Comparison of ENCODE assay signal across 15 cellular contexts in genomic region chrX:3184176-3184930, GRCh38.
DNase-seq lines count a peak whose midpoint lies in the region; ATAC-seq, FAIRE-seq and TF ChIP-seq lines count a peak whose summit lies in the region.
"Had no signal": no experiment of that assay in that cellular context is flagged by ENCODE, and none has a peak within 500 bp of the region (broad histone marks: within the 10 kb centered on the region; RNA-seq: fewer than 3 reads in every experiment).

No MANE protein-coding gene starts in this region.

- no peak overlapping the region for H3K4me3 Mint-ChIP-seq in astrocyte (ENCODE audit: unreplicated experiment)
- H3K4me3 Mint-ChIP-seq in CD8-positive, alpha-beta memory T cell = no peak overlapping the region
- H3K4me3 Mint-ChIP-seq: activated CD4-positive, alpha-beta memory T cell treated with anti-CD3 and anti-CD28 coated beads, Interleukin-2, amount 10 ng/mL, durations not matched to agents 7 days and 5 days; activated naive CD8-positive, alpha-beta T cell treated with anti-CD3 and anti-CD28 coated beads, Interleukin-2, amount 10 ng/mL, durations not matched to agents 7 days and 5 days; naive thymus-derived CD8-positive, alpha-beta T cell had no signal

- H2AFZ ChIP-seq in astrocyte (ENCODE audit: low read depth, low read length) (no peak overlapping the region), smooth muscle cell (ENCODE audit: low read depth) (peak overlapping the region; percentile 85)

- TF ChIP-seq CTCF in astrocyte (IDR thresholded peaks at IDR 0.05; ENCODE audit: insufficient read depth, low read depth, low read length) (no peak), smooth muscle cell (IDR thresholded peaks at IDR 0.05; ENCODE audit: borderline replicate concordance, insufficient read depth, poor library complexity, severe bottlenecking) (no peak)

- H3K27me3 ChIP-seq in astrocyte (ENCODE audit: insufficient read depth, low read length) (no peaks in the 10 kb centered on the region), smooth muscle cell (ENCODE audit: low read depth) (no peaks in the 10 kb centered on the region)
- H3K27me3 ChIP-seq in CD8-positive, alpha-beta memory T cell (ENCODE audit: insufficient read depth, low read length, poor library complexity, severe bottlenecking) = no peaks in the 10 kb centered on the region

- H4K20me1 ChIP-seq in astrocyte (ENCODE audit: insufficient read depth, low read length) (no peaks in the 10 kb centered on the region), smooth muscle cell (ENCODE audit: low read depth) (no peaks in the 10 kb centered on the region)

- H3K9me3 ChIP-seq in astrocyte (ENCODE audit: insufficient read depth, low read depth, low read length) = no peaks in the 10 kb centered on the region
- no peaks in the 10 kb centered on the region for H3K9me3 ChIP-seq in smooth muscle cell (replicated peaks; ENCODE audit: low read depth)
- H3K9me3 ChIP-seq in CD8-positive, alpha-beta memory T cell (ENCODE audit: low read length) = no peaks in the 10 kb centered on the region

- H3K27ac ChIP-seq in astrocyte (ENCODE audit: low read depth, low read length) = peak overlapping the region; percentile 47
- H3K27ac ChIP-seq in smooth muscle cell (ENCODE audit: low read depth) = peak overlapping the region; percentile 94
- H3K27ac ChIP-seq in CD8-positive, alpha-beta memory T cell (ENCODE audit: low read depth, low read length) = no peak overlapping the region

- H3K79me2 ChIP-seq in astrocyte (ENCODE audit: insufficient read depth, low read length) (no peaks in the 10 kb centered on the region), smooth muscle cell (ENCODE audit: low read depth) (no peaks in the 10 kb centered on the region)

- H3K36me3 Mint-ChIP-seq in astrocyte (ENCODE audit: low read depth, unreplicated experiment) = no peaks in the 10 kb centered on the region
- no peaks in the 10 kb centered on the region for H3K36me3 Mint-ChIP-seq in CD8-positive, alpha-beta memory T cell
- H3K36me3 Mint-ChIP-seq: activated naive CD8-positive, alpha-beta T cell treated with anti-CD3 and anti-CD28 coated beads, Interleukin-2, amount 10 ng/mL, durations not matched to agents 7 days and 5 days; naive thymus-derived CD8-positive, alpha-beta T cell had no signal

- H3K4me3 ChIP-seq in astrocyte (ENCODE audit: insufficient read depth, low read depth, low read length) = no peak overlapping the region
- peak overlapping the region; percentile 13 for H3K4me3 ChIP-seq in smooth muscle cell
- H3K4me3 ChIP-seq in CD8-positive, alpha-beta memory T cell (ENCODE audit: low read length) = no peak overlapping the region

- H3K4me1 ChIP-seq in astrocyte (ENCODE audit: insufficient read depth, low read length) = peaks cover 9% of the 10 kb centered on the region
- peaks cover 18% of the 10 kb centered on the region for H3K4me1 ChIP-seq in smooth muscle cell (ENCODE audit: low read depth)
- H3K4me1 ChIP-seq in CD8-positive, alpha-beta memory T cell (ENCODE audit: insufficient read depth, low read length) = no peaks in the 10 kb centered on the region

- ATAC-seq in left ventricle myocardium superior (peak; percentile 94), GM18519 (IDR thresholded peaks at IDR 0.05; ENCODE audit: low FRiP score, unreplicated experiment) (no peak), GM21529 (IDR thresholded peaks at IDR 0.05; ENCODE audit: unreplicated experiment) (no peak)
- ATAC-seq: naive thymus-derived CD8-positive, alpha-beta T cell had no signal

- DNase-seq in H4 (ENCODE audit: low spot score) (peak; percentile 91), astrocyte (ENCODE audit: low read depth) (peak; percentile 93), left ventricle myocardium superior (no peak), smooth muscle cell (lab: John Stamatoyannopoulos, UW; ENCODE audit: unreplicated experiment) (no peak), HPDE6-E6E7 (ENCODE audit: extremely low spot score) (no peak)
- DNase-seq in CD8-positive, alpha-beta memory T cell = no peak
- DNase-seq: activated CD4-positive, alpha-beta memory T cell treated with anti-CD3 and anti-CD28 coated beads, Interleukin-2, amount 10 ng/mL, durations not matched to agents 7 days and 5 days; activated naive CD8-positive, alpha-beta T cell treated with anti-CD3 and anti-CD28 coated beads, Interleukin-2, amount 10 ng/mL, durations not matched to agents 7 days and 5 days; DMS53; naive thymus-derived CD8-positive, alpha-beta T cell; stimulated activated naive CD4-positive, alpha-beta T cell treated with Interleukin-2 at 50 U/mL for 16 hours; SW 1271 had no signal

- H3K36me3 ChIP-seq in astrocyte (ENCODE audit: insufficient read depth, low read length) (no peaks in the 10 kb centered on the region), smooth muscle cell (ENCODE audit: low read depth) (no peaks in the 10 kb centered on the region)
- no peaks in the 10 kb centered on the region for H3K36me3 ChIP-seq in CD8-positive, alpha-beta memory T cell (ENCODE audit: insufficient read depth, low read length)

- POLR2A ChIA-PET in CD8-positive, alpha-beta memory T cell (lab: Charles Lee) = no interaction called here

- H3K4me2 ChIP-seq in astrocyte (ENCODE audit: low read length) (peak overlapping the region; percentile 50), smooth muscle cell (peak overlapping the region; percentile 75)

- CTCF ChIA-PET in CD8-positive, alpha-beta memory T cell (lab: Charles Lee) = no interaction called here

- FAIRE-seq in astrocyte (lab: Jason Lieb, UNC) = peak; percentile 87
- FAIRE-seq: endometrium had no signal

- H3F3A ChIP-seq in smooth muscle cell (ENCODE audit: low read depth) = peaks cover 21% of the 10 kb centered on the region

- no peak overlapping the region for H3K27ac Mint-ChIP-seq in astrocyte (ENCODE audit: unreplicated experiment)
- no peak overlapping the region for H3K27ac Mint-ChIP-seq in CD8-positive, alpha-beta memory T cell
- H3K27ac Mint-ChIP-seq: activated CD4-positive, alpha-beta memory T cell treated with anti-CD3 and anti-CD28 coated beads, Interleukin-2, amount 10 ng/mL, durations not matched to agents 7 days and 5 days; activated naive CD8-positive, alpha-beta T cell treated with anti-CD3 and anti-CD28 coated beads, Interleukin-2, amount 10 ng/mL, durations not matched to agents 7 days and 5 days; naive thymus-derived CD8-positive, alpha-beta T cell had no signal

- H3K9me3 Mint-ChIP-seq in astrocyte (ENCODE audit: unreplicated experiment) = no peaks in the 10 kb centered on the region
- peaks cover 0 to 5% (median 0%) of the 10 kb centered on the region in 5 donors for H3K9me3 Mint-ChIP-seq in CD8-positive, alpha-beta memory T cell
- H3K9me3 Mint-ChIP-seq: activated CD4-positive, alpha-beta memory T cell treated with anti-CD3 and anti-CD28 coated beads, Interleukin-2, amount 10 ng/mL, durations not matched to agents 7 days and 5 days; activated naive CD8-positive, alpha-beta T cell treated with anti-CD3 and anti-CD28 coated beads, Interleukin-2, amount 10 ng/mL, durations not matched to agents 7 days and 5 days had no signal

- peaks cover 3% of the 10 kb centered on the region for H3K4me1 Mint-ChIP-seq in astrocyte (ENCODE audit: low read depth, unreplicated experiment)
- no peaks in the 10 kb centered on the region for H3K4me1 Mint-ChIP-seq in CD8-positive, alpha-beta memory T cell
- H3K4me1 Mint-ChIP-seq: activated CD4-positive, alpha-beta memory T cell treated with anti-CD3 and anti-CD28 coated beads, Interleukin-2, amount 10 ng/mL, durations not matched to agents 7 days and 5 days; activated naive CD8-positive, alpha-beta T cell treated with anti-CD3 and anti-CD28 coated beads, Interleukin-2, amount 10 ng/mL, durations not matched to agents 7 days and 5 days; naive thymus-derived CD8-positive, alpha-beta T cell had no signal

- peak overlapping the region; percentile 35 for H3K9ac ChIP-seq in astrocyte (ENCODE audit: low read length)
- peak overlapping the region; percentile 33 for H3K9ac ChIP-seq in smooth muscle cell (ENCODE audit: low read depth)

- intact Hi-C loops in left ventricle myocardium superior (cut with micrococcal nuclease) = no loop called here

- WGBS in smooth muscle cell (ENCODE audit: low lambda C conversion rate) = 7% methylated on average over 5 of the region's 5 CpGs

- H3K27me3 Mint-ChIP-seq in astrocyte (ENCODE audit: low read depth, unreplicated experiment) = no peaks in the 10 kb centered on the region
- peaks cover 0 to 3% of the 10 kb centered on the region in 2 donors for H3K27me3 Mint-ChIP-seq in CD8-positive, alpha-beta memory T cell
- H3K27me3 Mint-ChIP-seq: activated CD4-positive, alpha-beta memory T cell treated with anti-CD3 and anti-CD28 coated beads, Interleukin-2, amount 10 ng/mL, durations not matched to agents 7 days and 5 days; activated naive CD8-positive, alpha-beta T cell treated with anti-CD3 and anti-CD28 coated beads, Interleukin-2, amount 10 ng/mL, durations not matched to agents 7 days and 5 days; naive thymus-derived CD8-positive, alpha-beta T cell had no signal

Comparison
In these comparisons a context has a peak if more than half of its experiments do, and no peak if none do; other contexts are left out.
1. DNase-seq: peak in H4 (single experiment) and astrocyte (single experiment); none in left ventricle myocardium superior (single experiment), smooth muscle cell (single experiment), HPDE6-E6E7 (single experiment) and CD8-positive, alpha-beta memory T cell (0 of 5).